In genomic region chr16:67814567-67814966, GRCh38 we compare ENCODE assay signal across 15 cellular contexts.
"Had no signal": no experiment of that assay in that cellular context is flagged by ENCODE, and none has a peak within 500 bp of the region (broad histone marks: within the 10 kb centered on the region; RNA-seq: fewer than 3 reads in every experiment).

No MANE protein-coding gene starts in this region.

- H3K27ac ChIP-seq: lower lobe of right lung, neural progenitor cell, stomach, testis, upper lobe of right lung had no signal

- H3K9me3 ChIP-seq: lower lobe of right lung, stomach, testis, upper lobe of right lung had no signal

- H3K9ac ChIP-seq: neural progenitor cell had no signal

- H3K4me3 Mint-ChIP-seq: activated B cell treated with CpG ODN at 0.5 μM for 24 hours; activated CD8-positive, alpha-beta T cell treated with anti-CD3 and anti-CD28 coated beads for 36 hours; activated naive CD4-positive, alpha-beta T cell treated with anti-CD3 and anti-CD28 coated beads, Interleukin-2, amount 50 U/mL, for 24 hours; activated T-cell treated with anti-CD3 and anti-CD28 coated beads, Interleukin-2, amount 50 U/mL, for 4 hours; neural progenitor cell had no signal

- H3K27ac Mint-ChIP-seq: activated B cell treated with CpG ODN at 0.5 μM for 24 hours; activated CD8-positive, alpha-beta T cell treated with anti-CD3 and anti-CD28 coated beads for 36 hours; activated naive CD4-positive, alpha-beta T cell treated with anti-CD3 and anti-CD28 coated beads, Interleukin-2, amount 50 U/mL, for 24 hours had no signal

- H3K4me3 ChIP-seq: lower lobe of right lung, neural progenitor cell, stomach, testis, upper lobe of right lung had no signal

- H3K36me3 Mint-ChIP-seq: activated naive CD4-positive, alpha-beta T cell treated with anti-CD3 and anti-CD28 coated beads, Interleukin-2, amount 50 U/mL, for 24 hours; neural progenitor cell had no signal

- ATAC-seq: activated CD8-positive, alpha-beta T cell treated with anti-CD3 and anti-CD28 coated beads for 36 hours; activated T-cell treated with anti-CD3 and anti-CD28 coated beads, Interleukin-2, amount 50 U/mL, for 4 hours; esophagus mucosa; left cardiac atrium; lower lobe of right lung; sciatic nerve; upper lobe of right lung had no signal

- H3K27me3 Mint-ChIP-seq: activated B cell treated with CpG ODN at 0.5 μM for 24 hours; activated CD8-positive, alpha-beta T cell treated with anti-CD3 and anti-CD28 coated beads for 36 hours; activated naive CD4-positive, alpha-beta T cell treated with anti-CD3 and anti-CD28 coated beads, Interleukin-2, amount 50 U/mL, for 24 hours had no signal

- H3K27me3 ChIP-seq: neural progenitor cell, stomach, testis, upper lobe of right lung had no signal

- DNase-seq: activated B cell treated with CpG ODN at 0.5 μM for 24 hours; activated CD4-positive, alpha-beta T cell treated with anti-CD3 and anti-CD28 coated beads for 48 hours; activated CD8-positive, alpha-beta T cell treated with anti-CD3 and anti-CD28 coated beads for 36 hours; activated effector memory CD4-positive, alpha-beta T cell treated with anti-CD3 and anti-CD28 coated beads, Interleukin-2, amount 50 U/mL, for 16 hours; activated T-cell treated with anti-CD3 and anti-CD28 coated beads, Interleukin-2, amount 50 U/mL, for 4 hours; left cardiac atrium; lower lobe of right lung; stimulated activated CD4-positive, alpha-beta T cell treated with anti-CD3 and anti-CD28 coated beads, Interleukin-1b, Interleukin-23, amount 100 ng/mL, for 48 hours; stomach; testis; upper lobe of right lung had no signal

- H3K9me3 Mint-ChIP-seq: activated B cell treated with CpG ODN at 0.5 μM for 24 hours; activated CD8-positive, alpha-beta T cell treated with anti-CD3 and anti-CD28 coated beads for 36 hours; activated naive CD4-positive, alpha-beta T cell treated with anti-CD3 and anti-CD28 coated beads, Interleukin-2, amount 50 U/mL, for 24 hours; activated T-cell treated with anti-CD3 and anti-CD28 coated beads, Interleukin-2, amount 50 U/mL, for 4 hours; neural progenitor cell had no signal

- H3K36me3 ChIP-seq: lower lobe of right lung, neural progenitor cell, stomach, upper lobe of right lung had no signal

- H3K4me1 ChIP-seq: neural progenitor cell, testis, upper lobe of right lung had no signal
